29 cellular contexts compared by ENCODE assay signal in the genomic region with DNA sequence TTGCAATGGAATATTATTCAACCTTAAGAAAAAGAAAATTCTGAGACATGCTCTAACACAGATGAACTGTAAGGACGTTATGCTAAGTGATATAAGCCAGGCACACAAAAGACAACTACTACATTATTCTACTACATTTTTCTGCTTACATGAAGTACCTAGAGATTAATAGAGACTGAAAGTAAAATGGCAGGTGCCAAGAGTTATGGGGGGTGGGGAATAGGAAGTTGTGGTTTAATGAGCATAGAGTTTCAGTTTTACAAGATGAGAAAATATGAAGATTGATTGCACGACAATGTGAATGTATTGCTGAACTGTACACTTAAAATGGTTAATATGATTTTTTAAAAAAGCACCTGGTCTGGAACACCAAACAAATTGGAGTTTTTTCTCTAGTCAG.
"Had no signal": no experiment of that assay in that cellular context is flagged by ENCODE, and none has a peak within 500 bp of the region (broad histone marks: within the 10 kb centered on the region; RNA-seq: fewer than 3 reads in every experiment).

No MANE protein-coding gene starts in this region.

- H3K4me3 ChIP-seq: left ventricle myocardium inferior, lung, mucosa of descending colon, pancreas, prostate gland, skin epidermis, stomach, testis, thyroid gland, transverse colon, upper lobe of left lung, vagina had no signal

- H3K27ac ChIP-seq: left ventricle myocardium inferior, pancreas, prostate gland, skin epidermis, stomach, testis, thyroid gland, transverse colon, upper lobe of left lung, vagina had no signal

- H3K36me3 ChIP-seq: left ventricle myocardium inferior, pancreas, prostate gland, stomach, thyroid gland, transverse colon, upper lobe of left lung, vagina had no signal

- H3K27me3 ChIP-seq: pancreas, stomach, testis, thyroid gland, transverse colon, upper lobe of left lung, vagina had no signal

- H3K4me1 ChIP-seq: left ventricle myocardium inferior, pancreas, prostate gland, stomach, testis, thyroid gland, transverse colon, upper lobe of left lung, vagina had no signal

- DNase-seq: hypothalamus; immature natural killer cell; kidney; left colon; left ventricle myocardium inferior; midbrain; mucosa of descending colon; naive thymus-derived CD4-positive, alpha-beta T cell; pancreas; posterior cingulate gyrus; retina; right cardiac atrium; stimulated activated CD4-positive, alpha-beta T cell treated with anti-CD3 and anti-CD28 coated beads, Interleukin-12 subunit alpha, Interleukin-12 subunit beta, amount 100 ng/mL, for 4 hours; stimulated activated CD4-positive, alpha-beta T cell treated with anti-CD3 and anti-CD28 coated beads, Interleukin-15, amount 100 ng/mL, for 24 hours; stimulated activated CD4-positive, alpha-beta T cell treated with anti-CD3 and anti-CD28 coated beads, Interleukin-2, amount 100 ng/mL, for 24 hours; stimulated activated CD4-positive, alpha-beta T cell treated with anti-CD3 and anti-CD28 coated beads, Interleukin-4, amount 100 ng/mL, for 1 hour; stimulated activated naive B cell treated with anti-CD40 and anti-IgM and Interleukin-4, amounts not matched to agents 10 μg/mL and 1 μg/mL and 100 μg/mL, for 72 hours; stimulated activated naive CD8-positive, alpha-beta T cell treated with anti-CD3 and anti-CD28 coated beads, Interleukin-15, Interleukin-2, amounts not matched to agents 100 U/mL and 50 U/mL, for 24 hours; stomach; testis; thyroid gland; transverse colon; upper lobe of left lung had no signal

- H3K9me3 ChIP-seq: pancreas, prostate gland, testis, thyroid gland, transverse colon, upper lobe of left lung had no signal

- ATAC-seq: left colon; mucosa of descending colon; naive thymus-derived CD4-positive, alpha-beta T cell; natural killer cell treated with Interleukin-12 subunit alpha and Interleukin-12 subunit beta and Interleukin-15 and Interleukin-18, amount 100 ng/mL, for 72 hours; pancreas; right cardiac atrium; sciatic nerve; stimulated activated naive B cell treated with anti-CD40 and anti-IgM and Interleukin-4, amounts not matched to agents 10 μg/mL and 1 μg/mL and 100 μg/mL, for 72 hours; stimulated activated naive CD8-positive, alpha-beta T cell treated with anti-CD3 and anti-CD28 coated beads, Interleukin-15, Interleukin-2, amounts not matched to agents 100 U/mL and 50 U/mL, for 24 hours had no signal
